Comparison of ENCODE assay signal across 21 cellular contexts in the genomic region with DNA sequence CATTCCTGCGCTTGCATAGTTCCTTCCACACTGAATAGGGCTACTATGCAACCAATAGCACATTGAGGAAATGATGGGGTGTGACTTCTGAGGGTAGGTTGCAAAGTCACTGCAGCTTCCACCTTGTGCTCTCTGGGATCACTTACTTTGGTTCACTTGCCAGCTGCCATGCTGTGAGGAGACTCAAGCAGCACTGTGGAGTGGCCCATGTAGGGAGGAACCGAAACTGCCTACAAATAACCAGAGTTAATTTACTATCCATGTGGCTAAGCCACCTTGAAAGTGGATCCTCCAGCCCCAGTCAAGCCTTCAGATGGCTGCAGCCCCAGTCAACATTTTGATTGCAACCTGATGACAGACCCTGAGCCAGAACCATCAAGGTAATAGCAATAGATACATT.
"Had no signal": no experiment of that assay in that cellular context is flagged by ENCODE, and none has a peak within 500 bp of the region (broad histone marks: within the 10 kb centered on the region; RNA-seq: fewer than 3 reads in every experiment).

No MANE protein-coding gene starts in this region.

- H3K27ac ChIP-seq: esophagus muscularis mucosa, lower lobe of right lung, prostate gland, right atrium auricular region, suprapubic skin, transverse colon, vagina had no signal

- H3K4me1 ChIP-seq: esophagus muscularis mucosa, lower lobe of right lung, prostate gland, right atrium auricular region, suprapubic skin, transverse colon, vagina had no signal

- DNase-seq: effector memory CD4-positive, alpha-beta T cell; foreskin melanocyte; left ventricle myocardium superior; lower lobe of right lung; naive thymus-derived CD8-positive, alpha-beta T cell; nephron progenitor cell; nucleus accumbens; stimulated activated CD4-positive, alpha-beta T cell treated with anti-CD3 and anti-CD28 coated beads, Interleukin-12 subunit alpha, Interleukin-12 subunit beta, amount 100 ng/mL, for 4 hours; stimulated activated CD4-positive, alpha-beta T cell treated with anti-CD3 and anti-CD28 coated beads, Interleukin-1b, Interleukin-23, amount 100 ng/mL, for 48 hours; stimulated activated CD4-positive, alpha-beta T cell treated with anti-CD3 and anti-CD28 coated beads, Interleukin-4, amount 100 ng/mL, for 1 hour; stimulated activated CD8-positive, alpha-beta memory T cell treated with anti-CD3 and anti-CD28 coated beads, Interleukin-4, amount 100 ng/mL, for 48 hours; stimulated activated naive CD4-positive, alpha-beta T cell; stimulated activated naive CD8-positive, alpha-beta T cell treated with anti-CD3 and anti-CD28 coated beads, Interleukin-15, amount 100 ng/mL, for 72 hours; transverse colon had no signal

- H3K27me3 ChIP-seq: esophagus muscularis mucosa, right atrium auricular region, suprapubic skin, vagina had no signal

- H3K4me3 ChIP-seq: esophagus muscularis mucosa, lower lobe of right lung, prostate gland, right atrium auricular region, smooth muscle cell, suprapubic skin, transverse colon, vagina had no signal

- H3K9me3 ChIP-seq: lower lobe of right lung, prostate gland, suprapubic skin, vagina had no signal

- H3K4me2 ChIP-seq: smooth muscle cell had no signal

- ATAC-seq: left ventricle myocardium superior; lower lobe of right lung; naive thymus-derived CD8-positive, alpha-beta T cell; sciatic nerve; stimulated activated naive CD8-positive, alpha-beta T cell treated with anti-CD3 and anti-CD28 coated beads, Interleukin-15, amount 100 ng/mL, for 72 hours had no signal

- H3K36me3 ChIP-seq: esophagus muscularis mucosa, lower lobe of right lung, prostate gland, right atrium auricular region, suprapubic skin, transverse colon, vagina had no signal
